In genomic region chr5:62315376-62316049, GRCh38 we compare ENCODE assay signal across 10 cellular contexts. TPM values are rescaled to one million over a fixed set of nuclear protein-coding genes. Genes with fewer than 3 reads are reported as not detected.
DNase-seq lines count a peak whose midpoint lies in the region; ATAC-seq and TF ChIP-seq lines count a peak whose summit lies in the region.
"Had no signal": no experiment of that assay in that cellular context is flagged by ENCODE, and none has a peak within 500 bp of the region (broad histone marks: within the 10 kb centered on the region; RNA-seq: fewer than 3 reads in every experiment).

No MANE protein-coding gene starts in this region.

- no peak for DNase-seq in activated CD4-positive, alpha-beta T cell treated with anti-CD3 and anti-CD28 coated beads, Interleukin-2, amount 10 ng/mL, durations not matched to agents 24 days and 14 days
- no peak for DNase-seq in activated CD4-positive, alpha-beta T cell treated with anti-CD3 and anti-CD28 coated beads, Interleukin-2, amount 50 U/mL, for 4 hours
- DNase-seq in NCI-H82 (lab: John Stamatoyannopoulos, UW): peak; percentile 57
- no peak for DNase-seq in natural killer cell treated with Interleukin-12 subunit alpha and Interleukin-12 subunit beta and Interleukin-15 and Interleukin-18, amount 100 ng/mL, for 72 hours (ENCODE audit: low spot score)
- no peak for DNase-seq in COLO668 (lab: John Stamatoyannopoulos, UW; ENCODE audit: unreplicated experiment)
- no peak for DNase-seq in DMS 273 treated with DMSO at 0.1 percent for 48 hours (lab: John Stamatoyannopoulos, UW)
- DNase-seq: activated CD4-positive, alpha-beta T cell treated with anti-CD3 and anti-CD28 coated beads for 4 hours; upper lobe of left lung had no signal

- H3K27ac Mint-ChIP-seq in activated CD4-positive, alpha-beta T cell treated with anti-CD3 and anti-CD28 coated beads, Interleukin-2, amount 10 ng/mL, durations not matched to agents 24 days and 14 days: peak overlapping the region; percentile 8
- peak overlapping the region in 3 of 5 experiments; percentile 20 to 80 (median 38) for H3K27ac Mint-ChIP-seq in brain
- H3K27ac Mint-ChIP-seq in natural killer cell treated with Interleukin-12 subunit alpha and Interleukin-12 subunit beta and Interleukin-15 and Interleukin-18, amount 100 ng/mL, for 72 hours: peak overlapping the region; percentile 24 to 73

- intact Hi-C loops in activated CD4-positive, alpha-beta T cell treated with anti-CD3 and anti-CD28 coated beads, Interleukin-2, amount 10 ng/mL, durations not matched to agents 24 days and 14 days (cut with micrococcal nuclease): no loop called here

- no peaks in the 10 kb centered on the region for H3K27me3 Mint-ChIP-seq in activated CD4-positive, alpha-beta T cell treated with anti-CD3 and anti-CD28 coated beads, Interleukin-2, amount 10 ng/mL, durations not matched to agents 24 days and 14 days
- H3K27me3 Mint-ChIP-seq in brain: no peaks in the 10 kb centered on the region
- H3K27me3 Mint-ChIP-seq in natural killer cell treated with Interleukin-12 subunit alpha and Interleukin-12 subunit beta and Interleukin-15 and Interleukin-18, amount 100 ng/mL, for 72 hours: no peaks in the 10 kb centered on the region

- H3K4me1 Mint-ChIP-seq in activated CD4-positive, alpha-beta T cell treated with anti-CD3 and anti-CD28 coated beads, Interleukin-2, amount 10 ng/mL, durations not matched to agents 24 days and 14 days: peaks cover 70% of the 10 kb centered on the region
- H3K4me1 Mint-ChIP-seq in brain: peaks cover 83% of the 10 kb centered on the region
- H3K4me1 Mint-ChIP-seq in natural killer cell treated with Interleukin-12 subunit alpha and Interleukin-12 subunit beta and Interleukin-15 and Interleukin-18, amount 100 ng/mL, for 72 hours (ENCODE audit: low read depth in 2 of 2): peaks cover 63 to 79% of the 10 kb centered on the region in 2 donors

- no peak for TF ChIP-seq CTCF in brain (conservative IDR thresholded peaks at IDR 0.05)

- peak overlapping the region; percentile 5 for H3K4me3 Mint-ChIP-seq in activated CD4-positive, alpha-beta T cell treated with anti-CD3 and anti-CD28 coated beads, Interleukin-2, amount 10 ng/mL, durations not matched to agents 24 days and 14 days
- peak overlapping the region in 2 of 5 experiments; percentile 0 to 25 for H3K4me3 Mint-ChIP-seq in brain
- H3K4me3 Mint-ChIP-seq in natural killer cell treated with Interleukin-12 subunit alpha and Interleukin-12 subunit beta and Interleukin-15 and Interleukin-18, amount 100 ng/mL, for 72 hours: peak overlapping the region; percentile 16

- ATAC-seq in natural killer cell treated with Interleukin-12 subunit alpha and Interleukin-12 subunit beta and Interleukin-15 and Interleukin-18, amount 100 ng/mL, for 72 hours: no peak
- ATAC-seq in GM19324 (IDR thresholded peaks at IDR 0.05; ENCODE audit: low FRiP score, unreplicated experiment): no peak

- H3K9me3 Mint-ChIP-seq in activated CD4-positive, alpha-beta T cell treated with anti-CD3 and anti-CD28 coated beads, Interleukin-2, amount 10 ng/mL, durations not matched to agents 24 days and 14 days: no peaks in the 10 kb centered on the region
- no peaks in the 10 kb centered on the region for H3K9me3 Mint-ChIP-seq in brain
- no peaks in the 10 kb centered on the region for H3K9me3 Mint-ChIP-seq in natural killer cell treated with Interleukin-12 subunit alpha and Interleukin-12 subunit beta and Interleukin-15 and Interleukin-18, amount 100 ng/mL, for 72 hours

- H3K36me3 Mint-ChIP-seq in activated CD4-positive, alpha-beta T cell treated with anti-CD3 and anti-CD28 coated beads, Interleukin-2, amount 10 ng/mL, durations not matched to agents 24 days and 14 days (ENCODE audit: low read depth): peaks cover 53% of the 10 kb centered on the region
- H3K36me3 Mint-ChIP-seq in brain: peaks cover 6% of the 10 kb centered on the region
- peaks cover 12% of the 10 kb centered on the region for H3K36me3 Mint-ChIP-seq in natural killer cell treated with Interleukin-12 subunit alpha and Interleukin-12 subunit beta and Interleukin-15 and Interleukin-18, amount 100 ng/mL, for 72 hours

RNA-seq across cellular contexts. Expression of gene KIF2A, which starts 9.5 kb away (rescaled TPM):
- total RNA-seq in activated CD4-positive, alpha-beta T cell treated with anti-CD3 and anti-CD28 coated beads, Interleukin-2, amount 10 ng/mL, durations not matched to agents 24 days and 14 days: 238 and 244 TPM in 2 replicates
- 22.7 TPM for polyA plus RNA-seq in brain (ENCODE audit: insufficient read depth, low read depth, low replicate concordance)
- total RNA-seq in natural killer cell treated with Interleukin-12 subunit alpha and Interleukin-12 subunit beta and Interleukin-15 and Interleukin-18, amount 100 ng/mL, for 72 hours: 100 to 1,000 TPM; 190 to 201 TPM
